Comparison of ENCODE assay signal across 11 cellular contexts in the genomic region with DNA sequence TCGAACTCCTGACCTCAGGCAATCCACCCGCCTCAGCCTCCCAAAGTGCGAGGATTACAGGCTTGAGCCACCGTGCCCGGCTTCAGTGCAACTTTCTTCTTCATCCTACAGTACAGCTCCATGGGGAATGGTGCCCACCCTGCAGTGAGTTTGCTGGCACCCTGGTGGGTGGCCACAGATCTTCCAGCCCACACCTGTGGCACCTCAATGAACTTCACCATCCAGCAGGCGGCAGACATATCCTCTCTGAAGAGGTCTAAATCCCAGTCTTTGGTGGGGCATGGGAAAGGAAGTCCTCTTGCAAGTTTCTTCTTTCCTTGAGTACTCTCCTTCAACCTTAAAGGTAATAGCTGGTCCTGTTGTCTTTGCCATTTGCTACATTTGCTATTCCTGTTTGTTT. TPM values are rescaled to one million over a fixed set of nuclear protein-coding genes. Genes with fewer than 3 reads are reported as not detected.
A peak's percentile ranks its signal among the peaks of the same experiment; 100 is the strongest.
DNase-seq lines count a peak whose midpoint lies in the region; ATAC-seq, FAIRE-seq and TF ChIP-seq lines count a peak whose summit lies in the region.
"Had no signal": no experiment of that assay in that cellular context is flagged by ENCODE, and none has a peak within 500 bp of the region (broad histone marks: within the 10 kb centered on the region; RNA-seq: fewer than 3 reads in every experiment).

No MANE protein-coding gene starts in this region.

- H3K9me3 Mint-ChIP-seq in endodermal cell = no peaks in the 10 kb centered on the region

- no peak for TF ChIP-seq EP300 in A549 (IDR thresholded peaks at IDR 0.05)

- peak overlapping the region; percentile 51; the same call in 2 of the 3 replicates for H3K4me3 ChIP-seq in A549
- H3K4me3 ChIP-seq in SJCRH30 = peak overlapping the region; percentile 62
- no peak overlapping the region for H3K4me3 ChIP-seq in endodermal cell (ENCODE audit: low read length)

- no peak for FAIRE-seq in A549 (lab: Jason Lieb, UNC)

- H3K27me3 ChIP-seq in SJCRH30 (no peaks in the 10 kb centered on the region), endodermal cell (ENCODE audit: control insufficient read depth, insufficient read depth, low read length, poor library complexity, severe bottlenecking) (no peaks in the 10 kb centered on the region)
- H3K27me3 ChIP-seq: testis had no signal

- no peaks in the 10 kb centered on the region for H3K4me1 ChIP-seq in A549
- H3K4me1 ChIP-seq in SJCRH30 = no peaks in the 10 kb centered on the region
- H3K4me1 ChIP-seq in endodermal cell (ENCODE audit: control insufficient read depth, insufficient read depth, low read length) = no peaks in the 10 kb centered on the region
- H3K4me1 ChIP-seq: testis had no signal

- H3K9me3 ChIP-seq in A549 (no peaks in the 10 kb centered on the region), SJCRH30 (replicated peaks) (no peaks in the 10 kb centered on the region), endodermal cell (ENCODE audit: control insufficient read depth, low read length) (no peaks in the 10 kb centered on the region)
- H3K9me3 ChIP-seq: testis had no signal

- H3K9ac ChIP-seq in endodermal cell (ENCODE audit: extremely low read depth, low read length, poor library complexity, severe bottlenecking) = no peak overlapping the region

- TF ChIP-seq POLR2A in A549 (IDR thresholded peaks at IDR 0.05; ENCODE audit: low read length) = no peak

- TF ChIP-seq RAD21 in A549 (conservative IDR thresholded peaks at IDR 0.05 in 1 of 2, IDR thresholded peaks at IDR 0.05 in 1 of 2) = no peak

- H3K27me3 Mint-ChIP-seq in endodermal cell (ENCODE audit: insufficient read depth) = no peaks in the 10 kb centered on the region

- no peak for TF ChIP-seq CTCF in A549 (IDR thresholded peaks at IDR 0.05)
- TF ChIP-seq CTCF in GM10266 (IDR thresholded peaks at IDR 0.05; ENCODE audit: control insufficient read depth, insufficient read depth, low read depth, missing control alignments) = peak; percentile 7
- peak; percentile 48 for TF ChIP-seq CTCF in endodermal cell (conservative IDR thresholded peaks at IDR 0.05)
- no peak for TF ChIP-seq CTCF in GM10248 (IDR thresholded peaks at IDR 0.05; ENCODE audit: control extremely low read depth, extremely low read depth, low read depth, missing control alignments)

- no peaks in the 10 kb centered on the region for H3K36me3 Mint-ChIP-seq in endodermal cell (ENCODE audit: low read depth)

- CTCF ChIA-PET in A549 (lab: Yijun Ruan, JAX) = interaction anchor here (0.6 to 3.8 kb wide), 38 partner anchors 10 to 625 kb away, joined by 3 to 24 read pairs (median 5); no protein-coding TSS in a partner anchor
- CTCF ChIA-PET in GM10248 (lab: Yijun Ruan, JAX) = interaction anchor here (0.7 to 6.7 kb wide), 36 partner anchors 9 to 955 kb away, joined by 3 to 72 read pairs (median 4); a partner anchor contains a TSS

- 78% methylated on average over 3 of the region's 6 CpGs for whole genome bisulfite sequencing in A549 (ENCODE audit: missing lambda C conversion rate)
- 90 to 94% methylated on average over 5 to 6 of the region's 6 CpGs for WGBS in endodermal cell (ENCODE audit: insufficient coverage in 1 of 2, insufficient read length in 1 of 2), 2 experiments

- no peaks in the 10 kb centered on the region for H3K4me1 Mint-ChIP-seq in endodermal cell

- DNase-seq in A549 (ENCODE audit: low read depth in 1 of 2, low spot score in 1 of 2) = peak in 1 of 2 experiments; percentile 33
- no peak for DNase-seq in GM10266 (ENCODE audit: extremely low spot score)
- peak; percentile 17 to 46 for DNase-seq in SJCRH30
- no peak for DNase-seq in endodermal cell
- no peak for DNase-seq in NCI-H774 (lab: John Stamatoyannopoulos, UW)
- DNase-seq in NOMO-1 (lab: John Stamatoyannopoulos, UW; ENCODE audit: unreplicated experiment in 2 of 2) = no peak
- no peak for DNase-seq in GM10248 (ENCODE audit: extremely low spot score)
- DNase-seq: activated gamma-delta T cell had no signal

- POLR2A ChIA-PET in A549 (lab: Yijun Ruan, JAX) = interaction anchor here (0.6 to 0.7 kb wide), 3 partner anchors 18 to 103 kb away, joined by 3 to 11 read pairs (median 4); a partner anchor contains a TSS
- POLR2A ChIA-PET in GM10248 (lab: Yijun Ruan, JAX) = interaction anchor here (0.6 to 0.9 kb wide), 7 partner anchors 106 to 607 kb away, joined by 3 to 9 read pairs (median 4); a partner anchor contains a TSS

- peak overlapping the region; percentile 60 for H3K4me3 Mint-ChIP-seq in endodermal cell

- H3K27ac Mint-ChIP-seq in endodermal cell = peak overlapping the region; percentile 42

- ATAC-seq in A549 (peak; percentile 43 to 53; a peak in 3 of 6 replicates), HG02763 (IDR thresholded peaks at IDR 0.05; ENCODE audit: unreplicated experiment) (no peak)

- peak overlapping the region; percentile 83 for H3K4me2 ChIP-seq in A549

- H3K27ac ChIP-seq in A549 (peak overlapping the region; percentile 77 to 88), SJCRH30 (no peak overlapping the region), endodermal cell (ENCODE audit: low read depth, low read length) (no peak overlapping the region)
- H3K27ac ChIP-seq: testis had no signal

- no peaks in the 10 kb centered on the region for H3K36me3 ChIP-seq in SJCRH30
- H3K36me3 ChIP-seq in endodermal cell (ENCODE audit: control insufficient read depth, insufficient read depth, low read length) = no peaks in the 10 kb centered on the region

TF ChIP-seq in A549, 52 proteins besides CTCF, POLR2A, EP300 and RAD21 (continues in another document):
- TF ChIP-seq NFE2L2 (conservative IDR thresholded peaks at IDR 0.05; ENCODE audit: low read length) = no peak
- no peak for TF ChIP-seq FOSL2 (IDR thresholded peaks at IDR 0.05)
- TF ChIP-seq FOSL2 (CRISPR knock-in tag; IDR thresholded peaks at IDR 0.05) = no peak
- no peak for TF ChIP-seq TP53 (CRISPR knock-in tag; IDR thresholded peaks at IDR 0.05)
- no peak for TF ChIP-seq GATA3 (IDR thresholded peaks at IDR 0.05; ENCODE audit: borderline replicate concordance)
- no peak for TF ChIP-seq HOXA7 (CRISPR knock-in tag; IDR thresholded peaks at IDR 0.05)
- no peak for TF ChIP-seq HEYL (CRISPR knock-in tag; IDR thresholded peaks at IDR 0.05)
- no peak for TF ChIP-seq CHD2 (IDR thresholded peaks at IDR 0.05; ENCODE audit: low read length, partially characterized antibody)
- TF ChIP-seq, protein P1, sequence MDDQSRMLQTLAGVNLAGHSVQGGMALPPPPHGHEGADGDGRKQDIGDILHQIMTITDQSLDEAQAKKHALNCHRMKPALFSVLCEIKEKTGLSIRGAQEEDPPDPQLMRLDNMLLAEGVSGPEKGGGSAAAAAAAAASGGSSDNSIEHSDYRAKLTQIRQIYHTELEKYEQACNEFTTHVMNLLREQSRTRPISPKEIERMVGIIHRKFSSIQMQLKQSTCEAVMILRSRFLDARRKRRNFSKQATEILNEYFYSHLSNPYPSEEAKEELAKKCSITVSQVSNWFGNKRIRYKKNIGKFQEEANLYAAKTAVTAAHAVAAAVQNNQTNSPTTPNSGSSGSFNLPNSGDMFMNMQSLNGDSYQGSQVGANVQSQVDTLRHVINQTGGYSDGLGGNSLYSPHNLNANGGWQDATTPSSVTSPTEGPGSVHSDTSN (IDR thresholded peaks at IDR 0.05) = no peak
- no peak for TF ChIP-seq NR3C1 (IDR thresholded peaks at IDR 0.05)
- TF ChIP-seq PHF8 (IDR thresholded peaks at IDR 0.05; ENCODE audit: borderline replicate concordance, low read depth) = no peak
- TF ChIP-seq EHF (CRISPR knock-in tag; IDR thresholded peaks at IDR 0.05) = no peak
- no peak for TF ChIP-seq RARB (CRISPR knock-in tag; IDR thresholded peaks at IDR 0.05)
- TF ChIP-seq HOXB5 (CRISPR knock-in tag; IDR thresholded peaks at IDR 0.05) = no peak
- TF ChIP-seq, protein P2, sequence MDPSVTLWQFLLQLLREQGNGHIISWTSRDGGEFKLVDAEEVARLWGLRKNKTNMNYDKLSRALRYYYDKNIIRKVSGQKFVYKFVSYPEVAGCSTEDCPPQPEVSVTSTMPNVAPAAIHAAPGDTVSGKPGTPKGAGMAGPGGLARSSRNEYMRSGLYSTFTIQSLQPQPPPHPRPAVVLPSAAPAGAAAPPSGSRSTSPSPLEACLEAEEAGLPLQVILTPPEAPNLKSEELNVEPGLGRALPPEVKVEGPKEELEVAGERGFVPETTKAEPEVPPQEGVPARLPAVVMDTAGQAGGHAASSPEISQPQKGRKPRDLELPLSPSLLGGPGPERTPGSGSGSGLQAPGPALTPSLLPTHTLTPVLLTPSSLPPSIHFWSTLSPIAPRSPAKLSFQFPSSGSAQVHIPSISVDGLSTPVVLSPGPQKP (IDR thresholded peaks at IDR 0.05; ENCODE audit: low read depth, low read length) = no peak
- TF ChIP-seq CBX2 (IDR thresholded peaks at IDR 0.05; ENCODE audit: borderline replicate concordance, low read depth) = no peak
- TF ChIP-seq, protein P3, sequence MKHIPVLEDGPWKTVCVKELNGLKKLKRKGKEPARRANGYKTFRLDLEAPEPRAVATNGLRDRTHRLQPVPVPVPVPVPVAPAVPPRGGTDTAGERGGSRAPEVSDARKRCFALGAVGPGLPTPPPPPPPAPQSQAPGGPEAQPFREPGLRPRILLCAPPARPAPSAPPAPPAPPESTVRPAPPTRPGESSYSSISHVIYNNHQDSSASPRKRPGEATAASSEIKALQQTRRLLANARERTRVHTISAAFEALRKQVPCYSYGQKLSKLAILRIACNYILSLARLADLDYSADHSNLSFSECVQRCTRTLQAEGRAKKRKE (CRISPR knock-in tag; IDR thresholded peaks at IDR 0.05; ENCODE audit: low read depth) = no peak
- no peak for TF ChIP-seq ZSCAN20 (CRISPR knock-in tag; IDR thresholded peaks at IDR 0.05)
- no peak for TF ChIP-seq SREBF2 (IDR thresholded peaks at IDR 0.05)

RNA-seq across cellular contexts. Expression of a gene that starts 18.1 kb away (rescaled TPM):
- polyA plus RNA-seq in A549 (2011; rRNA removed) (4.9 and 6.0 TPM in 2 replicates), A549 (2017; fragmentation: RNase III; extraction: RNeasy Plus Mini Kit Qiagen cat#74134 plus additional on column Dnase treatment) (2.5 to 2.7 TPM (median 2.6 TPM) in 3 replicates)
- polyA plus RNA-seq in A549 (2012; cell fraction: cytosol; rRNA removed) = 0.75 and 1.0 TPM in 2 replicates
- polyA plus RNA-seq in A549 (2012; cell fraction: nucleus; rRNA removed) = 0.68 and 1.2 TPM in 2 replicates
- polyA minus RNA-seq in A549 (2011; rRNA and poly(A)+ RNA removed) = 2.9 and 5.2 TPM in 2 replicates
- 8.9 and 9.2 TPM in 2 replicates for total RNA-seq in SJCRH30 (2014; rRNA removed; shearing (Covaris generic))
- 10 to 100 TPM; 22.6 to 25.3 TPM for total RNA-seq in endodermal cell
- 13.4 TPM for polyA plus RNA-seq in endodermal cell (2013, experiment 1 of 2)
- polyA plus RNA-seq in endodermal cell (2013, experiment 2 of 2) = 15.3 TPM

RNA-seq across cellular contexts. Expression of a gene that starts 56.3 kb away (rescaled TPM):
- 0.01 TPM in 2 replicates for polyA plus RNA-seq in A549 (2011; rRNA removed)
- under 0.01 TPM in 1 of 2 replicates, not detected in the other for polyA plus RNA-seq in A549 (2012; cell fraction: cytosol; rRNA removed)
- under 0.01 and 0.01 TPM in 2 replicates for polyA plus RNA-seq in A549 (2012; cell fraction: nucleus; rRNA removed)
- polyA plus RNA-seq in A549 (2017; fragmentation: RNase III; extraction: RNeasy Plus Mini Kit Qiagen cat#74134 plus additional on column Dnase treatment) = 0.01 to 0.03 TPM (median 0.03 TPM) in 3 replicates
- polyA minus RNA-seq in A549 (2011; rRNA and poly(A)+ RNA removed) = not detected in 2 replicates
- total RNA-seq in SJCRH30 (2014; rRNA removed; shearing (Covaris generic)) = not detected in 2 replicates
- total RNA-seq in endodermal cell = 1 to 10 TPM; 2.7 to 5.0 TPM
- polyA plus RNA-seq in endodermal cell (2013, experiment 1 of 2) = 1.4 TPM
- polyA plus RNA-seq in endodermal cell (2013, experiment 2 of 2) = 1.4 TPM
- total RNA-seq: left colon had no signal

Comparison
In these comparisons a context has a peak if more than half of its experiments do, and no peak if none do; other contexts are left out.
1. DNase-seq: peak in SJCRH30 (2 of 2); none in GM10266 (single experiment), endodermal cell (single experiment), NCI-H774 (single experiment), NOMO-1 (0 of 2) and GM10248 (single experiment).
2. H3K27ac ChIP-seq: peak in A549 (2 of 2); none in SJCRH30 (single experiment) and endodermal cell (single experiment).
3. CTCF ChIP-seq: peak in GM10266 (single experiment) and endodermal cell (single experiment); none in A549 (single experiment) and GM10248 (single experiment).